1 cellular context compared by ENCODE assay signal in the genomic region with DNA sequence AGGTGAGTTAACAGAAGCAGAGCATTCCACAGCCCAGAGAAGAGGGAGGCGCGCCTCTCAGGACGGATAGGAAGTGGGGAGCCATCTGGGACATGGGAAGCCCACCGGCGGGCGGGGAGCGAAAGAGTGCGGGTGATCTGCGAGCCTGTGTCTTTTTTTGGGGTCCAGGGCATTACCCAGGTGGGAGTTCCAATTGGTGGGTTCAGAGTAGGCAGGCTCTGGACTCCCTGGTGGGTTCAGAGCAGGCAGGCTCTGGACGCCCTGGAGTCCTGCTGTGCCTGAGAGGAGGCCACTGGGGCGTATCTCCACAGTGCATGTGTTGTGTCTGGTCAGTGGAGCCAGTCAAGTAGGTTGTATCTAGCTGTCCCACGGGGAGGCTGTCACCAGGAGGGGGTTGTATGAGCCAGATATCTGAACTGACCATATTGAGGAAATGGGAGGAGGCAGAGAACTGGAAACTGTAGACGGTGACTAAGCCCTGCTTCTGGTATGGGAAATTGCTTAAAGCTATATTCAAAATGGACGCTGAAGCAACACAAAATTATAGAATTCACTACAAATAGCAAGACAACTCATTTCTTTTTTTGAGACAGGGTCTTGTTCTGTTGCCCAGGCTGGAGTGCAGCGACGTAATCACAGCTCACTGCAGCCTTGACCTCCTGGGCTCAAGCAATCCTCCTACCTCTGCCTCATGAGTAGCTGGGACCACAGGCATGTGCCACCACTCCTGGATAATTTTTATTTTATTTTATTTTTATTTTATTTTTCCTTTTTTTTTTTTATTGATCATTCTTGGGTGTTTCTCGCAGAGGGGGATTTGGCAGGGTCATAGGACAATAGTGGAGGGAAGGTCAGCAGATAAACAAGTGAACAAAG.
A peak's percentile ranks its signal among the peaks of the same experiment; 100 is the strongest.
TF ChIP-seq lines count a peak whose summit lies in the region.

No MANE protein-coding gene starts in this region.

TF ChIP-seq in GM12878, 131 proteins besides CTCF, POLR2A, EP300 and RAD21 (continued from another document and continues in another):
- TF ChIP-seq, protein P1, sequence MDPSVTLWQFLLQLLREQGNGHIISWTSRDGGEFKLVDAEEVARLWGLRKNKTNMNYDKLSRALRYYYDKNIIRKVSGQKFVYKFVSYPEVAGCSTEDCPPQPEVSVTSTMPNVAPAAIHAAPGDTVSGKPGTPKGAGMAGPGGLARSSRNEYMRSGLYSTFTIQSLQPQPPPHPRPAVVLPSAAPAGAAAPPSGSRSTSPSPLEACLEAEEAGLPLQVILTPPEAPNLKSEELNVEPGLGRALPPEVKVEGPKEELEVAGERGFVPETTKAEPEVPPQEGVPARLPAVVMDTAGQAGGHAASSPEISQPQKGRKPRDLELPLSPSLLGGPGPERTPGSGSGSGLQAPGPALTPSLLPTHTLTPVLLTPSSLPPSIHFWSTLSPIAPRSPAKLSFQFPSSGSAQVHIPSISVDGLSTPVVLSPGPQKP (IDR thresholded peaks at IDR 0.05; ENCODE audit: low read depth, low read length): no peak
- TF ChIP-seq CHD2 (IDR thresholded peaks at IDR 0.05; ENCODE audit: borderline replicate concordance, low read depth, low read length) (no peak), JUNB (IDR thresholded peaks at IDR 0.05) (peak; percentile 9; the same call in 1 of the 2 replicates), ZNF622 (IDR thresholded peaks at IDR 0.05) (no peak), CBX5 (IDR thresholded peaks at IDR 0.05; ENCODE audit: low read depth) (no peak), MTA3 (IDR thresholded peaks at IDR 0.05; ENCODE audit: borderline replicate concordance, low read length) (no peak), RFX5 (IDR thresholded peaks at IDR 0.05; ENCODE audit: low read depth, low read length) (no peak), YY1 (IDR thresholded peaks at IDR 0.05; ENCODE audit: low read depth, low read length) (peak; percentile 51; the same call in 1 of the 2 replicates), SMAD5 (IDR thresholded peaks at IDR 0.05; ENCODE audit: low read depth) (no peak), ZSCAN29 (IDR thresholded peaks at IDR 0.05) (no peak), TCF3 (IDR thresholded peaks at IDR 0.05; ENCODE audit: borderline replicate concordance, insufficient read depth, low read depth, low read length) (no peak), HDGF (IDR thresholded peaks at IDR 0.05) (no peak), WRNIP1 (IDR thresholded peaks at IDR 0.05; ENCODE audit: borderline replicate concordance, low read depth, low read length) (no peak), MYB (IDR thresholded peaks at IDR 0.05; ENCODE audit: borderline replicate concordance, low read depth, low read length) (no peak), FOS (IDR thresholded peaks at IDR 0.05; ENCODE audit: borderline replicate concordance, extremely low read depth, insufficient read length) (no peak), KLF5 (IDR thresholded peaks at IDR 0.05; ENCODE audit: partially characterized antibody) (no peak), NFYA (IDR thresholded peaks at IDR 0.05; ENCODE audit: borderline replicate concordance, low read depth, low read length) (no peak), FOXK2 (IDR thresholded peaks at IDR 0.05) (no peak), PAX8 (IDR thresholded peaks at IDR 0.05) (no peak), NFIC (IDR thresholded peaks at IDR 0.05; ENCODE audit: low read depth, low read length) (no peak)
- TF ChIP-seq, protein P2, sequence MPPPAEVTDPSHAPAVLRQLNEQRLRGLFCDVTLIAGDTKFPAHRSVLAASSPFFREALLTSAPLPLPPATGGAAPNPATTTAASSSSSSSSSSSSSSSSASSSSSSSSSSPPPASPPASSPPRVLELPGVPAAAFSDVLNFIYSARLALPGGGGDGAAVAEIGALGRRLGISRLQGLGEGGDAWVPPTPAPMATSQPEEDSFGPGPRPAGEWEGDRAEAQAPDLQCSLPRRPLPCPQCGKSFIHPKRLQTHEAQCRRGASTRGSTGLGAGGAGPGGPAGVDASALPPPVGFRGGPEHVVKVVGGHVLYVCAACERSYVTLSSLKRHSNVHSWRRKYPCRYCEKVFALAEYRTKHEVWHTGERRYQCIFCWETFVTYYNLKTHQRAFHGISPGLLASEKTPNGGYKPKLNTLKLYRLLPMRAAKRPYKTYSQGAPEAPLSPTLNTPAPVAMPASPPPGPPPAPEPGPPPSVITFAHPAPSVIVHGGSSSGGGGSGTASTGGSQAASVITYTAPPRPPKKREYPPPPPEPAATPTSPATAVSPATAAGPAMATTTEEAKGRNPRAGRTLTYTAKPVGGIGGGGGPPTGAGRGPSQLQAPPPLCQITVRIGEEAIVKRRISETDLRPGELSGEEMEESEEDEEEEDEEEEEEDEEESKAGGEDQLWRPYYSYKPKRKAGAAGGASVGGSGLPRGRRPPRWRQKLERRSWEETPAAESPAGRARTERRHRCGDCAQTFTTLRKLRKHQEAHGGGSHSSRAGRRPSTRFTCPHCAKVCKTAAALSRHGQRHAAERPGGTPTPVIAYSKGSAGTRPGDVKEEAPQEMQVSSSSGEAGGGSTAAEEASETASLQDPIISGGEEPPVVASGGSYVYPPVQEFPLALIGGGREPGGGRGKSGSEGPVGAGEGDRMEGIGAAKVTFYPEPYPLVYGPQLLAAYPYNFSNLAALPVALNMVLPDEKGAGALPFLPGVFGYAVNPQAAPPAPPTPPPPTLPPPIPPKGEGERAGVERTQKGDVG (CRISPR knock-in tag; IDR thresholded peaks at IDR 0.05): no peak
- TF ChIP-seq, protein P3, sequence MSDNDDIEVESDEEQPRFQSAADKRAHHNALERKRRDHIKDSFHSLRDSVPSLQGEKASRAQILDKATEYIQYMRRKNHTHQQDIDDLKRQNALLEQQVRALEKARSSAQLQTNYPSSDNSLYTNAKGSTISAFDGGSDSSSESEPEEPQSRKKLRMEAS (IDR thresholded peaks at IDR 0.05; ENCODE audit: low read depth, low read length): no peak
- TF ChIP-seq, protein P4, sequence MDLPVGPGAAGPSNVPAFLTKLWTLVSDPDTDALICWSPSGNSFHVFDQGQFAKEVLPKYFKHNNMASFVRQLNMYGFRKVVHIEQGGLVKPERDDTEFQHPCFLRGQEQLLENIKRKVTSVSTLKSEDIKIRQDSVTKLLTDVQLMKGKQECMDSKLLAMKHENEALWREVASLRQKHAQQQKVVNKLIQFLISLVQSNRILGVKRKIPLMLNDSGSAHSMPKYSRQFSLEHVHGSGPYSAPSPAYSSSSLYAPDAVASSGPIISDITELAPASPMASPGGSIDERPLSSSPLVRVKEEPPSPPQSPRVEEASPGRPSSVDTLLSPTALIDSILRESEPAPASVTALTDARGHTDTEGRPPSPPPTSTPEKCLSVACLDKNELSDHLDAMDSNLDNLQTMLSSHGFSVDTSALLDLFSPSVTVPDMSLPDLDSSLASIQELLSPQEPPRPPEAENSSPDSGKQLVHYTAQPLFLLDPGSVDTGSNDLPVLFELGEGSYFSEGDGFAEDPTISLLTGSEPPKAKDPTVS (IDR thresholded peaks at IDR 0.05; ENCODE audit: low read depth, low read length): no peak
- TF ChIP-seq, protein P5, sequence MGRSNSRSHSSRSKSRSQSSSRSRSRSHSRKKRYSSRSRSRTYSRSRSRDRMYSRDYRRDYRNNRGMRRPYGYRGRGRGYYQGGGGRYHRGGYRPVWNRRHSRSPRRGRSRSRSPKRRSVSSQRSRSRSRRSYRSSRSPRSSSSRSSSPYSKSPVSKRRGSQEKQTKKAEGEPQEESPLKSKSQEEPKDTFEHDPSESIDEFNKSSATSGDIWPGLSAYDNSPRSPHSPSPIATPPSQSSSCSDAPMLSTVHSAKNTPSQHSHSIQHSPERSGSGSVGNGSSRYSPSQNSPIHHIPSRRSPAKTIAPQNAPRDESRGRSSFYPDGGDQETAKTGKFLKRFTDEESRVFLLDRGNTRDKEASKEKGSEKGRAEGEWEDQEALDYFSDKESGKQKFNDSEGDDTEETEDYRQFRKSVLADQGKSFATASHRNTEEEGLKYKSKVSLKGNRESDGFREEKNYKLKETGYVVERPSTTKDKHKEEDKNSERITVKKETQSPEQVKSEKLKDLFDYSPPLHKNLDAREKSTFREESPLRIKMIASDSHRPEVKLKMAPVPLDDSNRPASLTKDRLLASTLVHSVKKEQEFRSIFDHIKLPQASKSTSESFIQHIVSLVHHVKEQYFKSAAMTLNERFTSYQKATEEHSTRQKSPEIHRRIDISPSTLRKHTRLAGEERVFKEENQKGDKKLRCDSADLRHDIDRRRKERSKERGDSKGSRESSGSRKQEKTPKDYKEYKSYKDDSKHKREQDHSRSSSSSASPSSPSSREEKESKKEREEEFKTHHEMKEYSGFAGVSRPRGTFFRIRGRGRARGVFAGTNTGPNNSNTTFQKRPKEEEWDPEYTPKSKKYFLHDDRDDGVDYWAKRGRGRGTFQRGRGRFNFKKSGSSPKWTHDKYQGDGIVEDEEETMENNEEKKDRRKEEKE (IDR thresholded peaks at IDR 0.05): no peak
- TF ChIP-seq, protein P6, sequence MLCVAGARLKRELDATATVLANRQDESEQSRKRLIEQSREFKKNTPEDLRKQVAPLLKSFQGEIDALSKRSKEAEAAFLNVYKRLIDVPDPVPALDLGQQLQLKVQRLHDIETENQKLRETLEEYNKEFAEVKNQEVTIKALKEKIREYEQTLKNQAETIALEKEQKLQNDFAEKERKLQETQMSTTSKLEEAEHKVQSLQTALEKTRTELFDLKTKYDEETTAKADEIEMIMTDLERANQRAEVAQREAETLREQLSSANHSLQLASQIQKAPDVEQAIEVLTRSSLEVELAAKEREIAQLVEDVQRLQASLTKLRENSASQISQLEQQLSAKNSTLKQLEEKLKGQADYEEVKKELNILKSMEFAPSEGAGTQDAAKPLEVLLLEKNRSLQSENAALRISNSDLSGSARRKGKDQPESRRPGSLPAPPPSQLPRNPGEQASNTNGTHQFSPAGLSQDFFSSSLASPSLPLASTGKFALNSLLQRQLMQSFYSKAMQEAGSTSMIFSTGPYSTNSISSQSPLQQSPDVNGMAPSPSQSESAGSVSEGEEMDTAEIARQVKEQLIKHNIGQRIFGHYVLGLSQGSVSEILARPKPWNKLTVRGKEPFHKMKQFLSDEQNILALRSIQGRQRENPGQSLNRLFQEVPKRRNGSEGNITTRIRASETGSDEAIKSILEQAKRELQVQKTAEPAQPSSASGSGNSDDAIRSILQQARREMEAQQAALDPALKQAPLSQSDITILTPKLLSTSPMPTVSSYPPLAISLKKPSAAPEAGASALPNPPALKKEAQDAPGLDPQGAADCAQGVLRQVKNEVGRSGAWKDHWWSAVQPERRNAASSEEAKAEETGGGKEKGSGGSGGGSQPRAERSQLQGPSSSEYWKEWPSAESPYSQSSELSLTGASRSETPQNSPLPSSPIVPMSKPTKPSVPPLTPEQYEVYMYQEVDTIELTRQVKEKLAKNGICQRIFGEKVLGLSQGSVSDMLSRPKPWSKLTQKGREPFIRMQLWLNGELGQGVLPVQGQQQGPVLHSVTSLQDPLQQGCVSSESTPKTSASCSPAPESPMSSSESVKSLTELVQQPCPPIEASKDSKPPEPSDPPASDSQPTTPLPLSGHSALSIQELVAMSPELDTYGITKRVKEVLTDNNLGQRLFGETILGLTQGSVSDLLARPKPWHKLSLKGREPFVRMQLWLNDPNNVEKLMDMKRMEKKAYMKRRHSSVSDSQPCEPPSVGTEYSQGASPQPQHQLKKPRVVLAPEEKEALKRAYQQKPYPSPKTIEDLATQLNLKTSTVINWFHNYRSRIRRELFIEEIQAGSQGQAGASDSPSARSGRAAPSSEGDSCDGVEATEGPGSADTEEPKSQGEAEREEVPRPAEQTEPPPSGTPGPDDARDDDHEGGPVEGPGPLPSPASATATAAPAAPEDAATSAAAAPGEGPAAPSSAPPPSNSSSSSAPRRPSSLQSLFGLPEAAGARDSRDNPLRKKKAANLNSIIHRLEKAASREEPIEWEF (IDR thresholded peaks at IDR 0.05; ENCODE audit: insufficient replicate concordance, low read depth, low read length): no peak
- TF ChIP-seq, protein P7, sequence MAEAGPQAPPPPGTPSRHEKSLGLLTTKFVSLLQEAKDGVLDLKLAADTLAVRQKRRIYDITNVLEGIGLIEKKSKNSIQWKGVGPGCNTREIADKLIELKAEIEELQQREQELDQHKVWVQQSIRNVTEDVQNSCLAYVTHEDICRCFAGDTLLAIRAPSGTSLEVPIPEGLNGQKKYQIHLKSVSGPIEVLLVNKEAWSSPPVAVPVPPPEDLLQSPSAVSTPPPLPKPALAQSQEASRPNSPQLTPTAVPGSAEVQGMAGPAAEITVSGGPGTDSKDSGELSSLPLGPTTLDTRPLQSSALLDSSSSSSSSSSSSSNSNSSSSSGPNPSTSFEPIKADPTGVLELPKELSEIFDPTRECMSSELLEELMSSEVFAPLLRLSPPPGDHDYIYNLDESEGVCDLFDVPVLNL (IDR thresholded peaks at IDR 0.05; ENCODE audit: low read depth, low read length): no peak
- TF ChIP-seq, protein P8, sequence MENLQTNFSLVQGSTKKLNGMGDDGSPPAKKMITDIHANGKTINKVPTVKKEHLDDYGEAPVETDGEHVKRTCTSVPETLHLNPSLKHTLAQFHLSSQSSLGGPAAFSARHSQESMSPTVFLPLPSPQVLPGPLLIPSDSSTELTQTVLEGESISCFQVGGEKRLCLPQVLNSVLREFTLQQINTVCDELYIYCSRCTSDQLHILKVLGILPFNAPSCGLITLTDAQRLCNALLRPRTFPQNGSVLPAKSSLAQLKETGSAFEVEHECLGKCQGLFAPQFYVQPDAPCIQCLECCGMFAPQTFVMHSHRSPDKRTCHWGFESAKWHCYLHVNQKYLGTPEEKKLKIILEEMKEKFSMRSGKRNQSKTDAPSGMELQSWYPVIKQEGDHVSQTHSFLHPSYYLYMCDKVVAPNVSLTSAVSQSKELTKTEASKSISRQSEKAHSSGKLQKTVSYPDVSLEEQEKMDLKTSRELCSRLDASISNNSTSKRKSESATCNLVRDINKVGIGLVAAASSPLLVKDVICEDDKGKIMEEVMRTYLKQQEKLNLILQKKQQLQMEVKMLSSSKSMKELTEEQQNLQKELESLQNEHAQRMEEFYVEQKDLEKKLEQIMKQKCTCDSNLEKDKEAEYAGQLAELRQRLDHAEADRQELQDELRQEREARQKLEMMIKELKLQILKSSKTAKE (IDR thresholded peaks at IDR 0.05; ENCODE audit: low read depth, poor library complexity, severe bottlenecking): no peak
- TF ChIP-seq, protein P9, sequence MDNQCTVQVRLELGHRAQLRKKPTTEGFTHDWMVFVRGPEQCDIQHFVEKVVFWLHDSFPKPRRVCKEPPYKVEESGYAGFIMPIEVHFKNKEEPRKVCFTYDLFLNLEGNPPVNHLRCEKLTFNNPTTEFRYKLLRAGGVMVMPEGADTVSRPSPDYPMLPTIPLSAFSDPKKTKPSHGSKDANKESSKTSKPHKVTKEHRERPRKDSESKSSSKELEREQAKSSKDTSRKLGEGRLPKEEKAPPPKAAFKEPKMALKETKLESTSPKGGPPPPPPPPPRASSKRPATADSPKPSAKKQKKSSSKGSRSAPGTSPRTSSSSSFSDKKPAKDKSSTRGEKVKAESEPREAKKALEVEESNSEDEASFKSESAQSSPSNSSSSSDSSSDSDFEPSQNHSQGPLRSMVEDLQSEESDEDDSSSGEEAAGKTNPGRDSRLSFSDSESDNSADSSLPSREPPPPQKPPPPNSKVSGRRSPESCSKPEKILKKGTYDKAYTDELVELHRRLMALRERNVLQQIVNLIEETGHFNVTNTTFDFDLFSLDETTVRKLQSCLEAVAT (IDR thresholded peaks at IDR 0.05): no peak
